Comparison of ENCODE assay signal across 28 cellular contexts in genomic region chr9:121714873-121715272, GRCh38.
"Had no signal": no experiment of that assay in that cellular context is flagged by ENCODE, and none has a peak within 500 bp of the region (broad histone marks: within the 10 kb centered on the region; RNA-seq: fewer than 3 reads in every experiment).

No MANE protein-coding gene starts in this region.

- H3K9me3 ChIP-seq: esophagus muscularis mucosa, gastroesophageal sphincter had no signal

- H3K27me3 ChIP-seq: brain microvascular endothelial cell, esophagus muscularis mucosa, foreskin keratinocyte, gastroesophageal sphincter had no signal

- H3K36me3 ChIP-seq: brain microvascular endothelial cell, gastroesophageal sphincter had no signal

- DNase-seq: activated B cell treated with CpG ODN at 0.5 μM for 24 hours; activated CD4-positive, alpha-beta T cell treated with anti-CD3 and anti-CD28 coated beads for 48 hours; activated CD4-positive, alpha-beta T cell treated with anti-CD3 and anti-CD28 coated beads, Interleukin-2, amount 50 U/mL, for 1 hour; activated CD4-positive, alpha-beta T cell treated with anti-CD3 and anti-CD28 coated beads, Interleukin-2, amount 50 U/mL, for 48 hours; activated CD8-positive, alpha-beta memory T cell treated with anti-CD3 and anti-CD28 coated beads for 24 hours; activated CD8-positive, alpha-beta T cell treated with anti-CD3 and anti-CD28 coated beads for 36 hours; activated effector memory CD4-positive, alpha-beta T cell treated with Interleukin-2 at 50 U/mL for 16 hours; activated gamma-delta T cell treated with Interleukin-2 at 50 U/mL for 16 hours; activated naive CD4-positive, alpha-beta T cell treated with anti-CD3 and anti-CD28 coated beads, Interleukin-2, amount 50 U/mL, for 16 hours; activated naive CD4-positive, alpha-beta T cell treated with Interleukin-2 at 50 U/mL for 16 hours; activated T-cell treated with anti-CD3 and anti-CD28 coated beads, Interleukin-2, amount 50 U/mL, for 4 hours; amniotic stem cell; anterior cingulate cortex; brain microvascular endothelial cell; cortex of kidney; dermis blood vessel endothelial cell; effector CD4-positive, alpha-beta T cell; effector memory CD8-positive, alpha-beta T cell; erythroblast; foreskin keratinocyte; head of caudate nucleus; T-helper 17 cell; T1000; WERI-Rb-1 had no signal

- ATAC-seq: activated CD4-positive, CD25-positive, alpha-beta regulatory T cell treated with anti-CD3 and anti-CD28 coated beads, Interleukin-2, amount 50 U/mL, for 24 hours; activated CD8-positive, alpha-beta T cell treated with anti-CD3 and anti-CD28 coated beads for 36 hours; activated T-cell treated with anti-CD3 and anti-CD28 coated beads, Interleukin-2, amount 50 U/mL, for 4 hours; activated T-helper 17 cell treated with anti-CD3 and anti-CD28 coated beads, Interleukin-2, amount 50 U/mL, for 72 hours; effector memory CD8-positive, alpha-beta T cell; foreskin keratinocyte; gastroesophageal sphincter; T-helper 17 cell had no signal

- H3K4me3 ChIP-seq: esophagus muscularis mucosa, gastroesophageal sphincter had no signal

- H3K27ac ChIP-seq: brain microvascular endothelial cell, esophagus muscularis mucosa, foreskin keratinocyte, gastroesophageal sphincter, WERI-Rb-1 had no signal
